ENCODE assay signal across 1 cellular context in the genomic region with DNA sequence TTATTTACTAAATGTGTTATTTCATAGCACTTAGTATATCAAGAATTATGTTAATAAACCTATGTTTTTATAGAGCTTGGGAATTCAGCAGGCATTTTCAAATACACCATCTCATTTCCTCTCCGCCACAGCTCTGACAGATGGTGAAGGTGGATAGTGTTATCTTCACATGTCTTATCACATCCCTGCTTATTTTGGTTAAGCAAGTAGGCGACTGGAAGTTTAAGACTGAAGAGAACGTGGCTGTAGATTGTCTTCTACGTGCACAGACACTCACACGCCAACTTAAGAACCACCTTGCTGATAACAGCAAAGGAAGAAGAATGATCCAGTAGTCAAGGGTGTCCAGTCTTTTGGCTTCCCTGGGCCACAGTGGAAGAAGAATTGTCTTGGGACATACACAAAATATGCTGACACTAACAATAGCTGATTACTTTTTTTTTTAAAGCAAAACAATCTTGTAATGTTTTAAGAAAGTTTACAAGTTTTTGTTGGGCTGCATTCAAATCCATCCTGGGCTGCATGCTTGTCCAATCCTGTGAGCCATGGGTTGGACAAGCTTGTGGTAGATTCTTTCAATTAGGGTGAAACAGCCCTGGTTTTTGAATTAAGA.
TF ChIP-seq lines count a peak whose summit lies in the region.

No MANE protein-coding gene starts in this region.

TF ChIP-seq in K562, 482 proteins besides CTCF, POLR2A, EP300 and RAD21 (continued from another document and continues in another):
- TF ChIP-seq PRMT5 (CRISPR knock-in tag; IDR thresholded peaks at IDR 0.05) (no peak), ZNF77 (CRISPR knock-in tag; IDR thresholded peaks at IDR 0.05) (no peak), TBL1XR1 (IDR thresholded peaks at IDR 0.05; ENCODE audit: low read length in 2 of 2) (no peak), ZNF175 (CRISPR knock-in tag; IDR thresholded peaks at IDR 0.05; ENCODE audit: low read depth) (no peak), ZBTB2 (IDR thresholded peaks at IDR 0.05) (no peak), ZNF695 (CRISPR knock-in tag; IDR thresholded peaks at IDR 0.05) (no peak), NR2C2 (CRISPR knock-in tag; IDR thresholded peaks at IDR 0.05) (no peak), NR2C2 (tag; IDR thresholded peaks at IDR 0.05) (no peak), MAZ (CRISPR knock-in tag; conservative IDR thresholded peaks at IDR 0.05 in 1 of 2, IDR thresholded peaks at IDR 0.05 in 1 of 2) (peak in 1 of 2 experiments; percentile 59; a peak in 2 of 4 replicates), MCM3 (IDR thresholded peaks at IDR 0.05) (no peak), HNRNPUL1 (IDR thresholded peaks at IDR 0.05; ENCODE audit: low read length) (no peak), CBFA2T3 (IDR thresholded peaks at IDR 0.05) (peak; percentile 72), CCAR2 (IDR thresholded peaks at IDR 0.05; ENCODE audit: low read depth, low read length) (no peak), ZNF408 (CRISPR knock-in tag; IDR thresholded peaks at IDR 0.05; ENCODE audit: low read depth) (no peak), E2F3 (CRISPR knock-in tag; IDR thresholded peaks at IDR 0.05) (no peak), ZFX (CRISPR knock-in tag; IDR thresholded peaks at IDR 0.05) (no peak), RBM34 (IDR thresholded peaks at IDR 0.05; ENCODE audit: borderline replicate concordance, insufficient read depth, low read length) (no peak), HIVEP1 (CRISPR knock-in tag; IDR thresholded peaks at IDR 0.05) (no peak), SAFB2 (IDR thresholded peaks at IDR 0.05; ENCODE audit: borderline replicate concordance, low read depth, low read length, severe bottlenecking) (no peak), TOE1 (IDR thresholded peaks at IDR 0.05; ENCODE audit: borderline replicate concordance) (no peak), TOE1 (CRISPR knock-in tag; IDR thresholded peaks at IDR 0.05; ENCODE audit: borderline replicate concordance, low read depth) (no peak), FOXJ3 (CRISPR knock-in tag; IDR thresholded peaks at IDR 0.05) (no peak), USF2 (CRISPR knock-in tag; IDR thresholded peaks at IDR 0.05) (no peak), KLF16 (IDR thresholded peaks at IDR 0.05) (peak; percentile 60), TEAD4 (IDR thresholded peaks at IDR 0.05; ENCODE audit: low read length) (peak; percentile 88), TEAD4 (CRISPR knock-in tag; IDR thresholded peaks at IDR 0.05; ENCODE audit: borderline replicate concordance) (no peak), BCOR (IDR thresholded peaks at IDR 0.05) (no peak), ZNF830 (CRISPR knock-in tag; IDR thresholded peaks at IDR 0.05) (no peak), NCOR1 (IDR thresholded peaks at IDR 0.05) (no peak), ESRRA (IDR thresholded peaks at IDR 0.05; ENCODE audit: borderline replicate concordance, low read depth) (no peak), ARID1B (IDR thresholded peaks at IDR 0.05) (peak; percentile 78), ERF (CRISPR knock-in tag; IDR thresholded peaks at IDR 0.05) (peak; percentile 61; the same call in 1 of the 2 replicates), JUND (IDR thresholded peaks at IDR 0.05; ENCODE audit: borderline replicate concordance, low read depth, low read length) (no peak), JUND (tag; IDR thresholded peaks at IDR 0.05; ENCODE audit: borderline replicate concordance, low read depth, low read length) (no peak; the same call in 2 of the 3 replicates), FOXA3 (CRISPR knock-in tag; conservative IDR thresholded peaks at IDR 0.05 in 1 of 2, IDR thresholded peaks at IDR 0.05 in 1 of 2) (no peak), CAMTA2 (CRISPR knock-in tag; conservative IDR thresholded peaks at IDR 0.05) (no peak), SIN3A (IDR thresholded peaks at IDR 0.05; ENCODE audit: borderline replicate concordance in 2 of 2, control insufficient read depth in 1 of 2, low read depth in 2 of 2, low read length in 2 of 2) (no peak), MEF2A (IDR thresholded peaks at IDR 0.05; ENCODE audit: control insufficient read depth, low read depth, low read length) (no peak), ILF3 (IDR thresholded peaks at IDR 0.05; ENCODE audit: borderline replicate concordance) (no peak), NEUROD1 (IDR thresholded peaks at IDR 0.05; ENCODE audit: borderline replicate concordance, low read depth, low read length, partially characterized antibody) (no peak), KLF10 (CRISPR knock-in tag; IDR thresholded peaks at IDR 0.05) (no peak), IRF9 (tag; IDR thresholded peaks at IDR 0.05) (no peak), ATF1 (CRISPR knock-in tag; IDR thresholded peaks at IDR 0.05) (no peak), ATF1 (tag; IDR thresholded peaks at IDR 0.05) (no peak), ZNF134 (CRISPR knock-in tag; conservative IDR thresholded peaks at IDR 0.05) (peak; percentile 52), ZNF584 (CRISPR knock-in tag; IDR thresholded peaks at IDR 0.05; ENCODE audit: low read depth) (no peak), SAFB (IDR thresholded peaks at IDR 0.05; ENCODE audit: borderline replicate concordance, low read depth, low read length) (no peak), ZNF764 (CRISPR knock-in tag; IDR thresholded peaks at IDR 0.05; ENCODE audit: low read depth) (no peak), MCM2 (IDR thresholded peaks at IDR 0.05; ENCODE audit: low read depth) (no peak), BHLHE40 (IDR thresholded peaks at IDR 0.05; ENCODE audit: low read length) (no peak), SUPT5H (IDR thresholded peaks at IDR 0.05) (no peak), GATA2 (CRISPR knock-in tag; IDR thresholded peaks at IDR 0.05) (no peak), MAFG (tag; conservative IDR thresholded peaks at IDR 0.05) (peak; percentile 72), HDAC8 (tag; IDR thresholded peaks at IDR 0.05) (no peak)
- TF ChIP-seq, protein P1, sequence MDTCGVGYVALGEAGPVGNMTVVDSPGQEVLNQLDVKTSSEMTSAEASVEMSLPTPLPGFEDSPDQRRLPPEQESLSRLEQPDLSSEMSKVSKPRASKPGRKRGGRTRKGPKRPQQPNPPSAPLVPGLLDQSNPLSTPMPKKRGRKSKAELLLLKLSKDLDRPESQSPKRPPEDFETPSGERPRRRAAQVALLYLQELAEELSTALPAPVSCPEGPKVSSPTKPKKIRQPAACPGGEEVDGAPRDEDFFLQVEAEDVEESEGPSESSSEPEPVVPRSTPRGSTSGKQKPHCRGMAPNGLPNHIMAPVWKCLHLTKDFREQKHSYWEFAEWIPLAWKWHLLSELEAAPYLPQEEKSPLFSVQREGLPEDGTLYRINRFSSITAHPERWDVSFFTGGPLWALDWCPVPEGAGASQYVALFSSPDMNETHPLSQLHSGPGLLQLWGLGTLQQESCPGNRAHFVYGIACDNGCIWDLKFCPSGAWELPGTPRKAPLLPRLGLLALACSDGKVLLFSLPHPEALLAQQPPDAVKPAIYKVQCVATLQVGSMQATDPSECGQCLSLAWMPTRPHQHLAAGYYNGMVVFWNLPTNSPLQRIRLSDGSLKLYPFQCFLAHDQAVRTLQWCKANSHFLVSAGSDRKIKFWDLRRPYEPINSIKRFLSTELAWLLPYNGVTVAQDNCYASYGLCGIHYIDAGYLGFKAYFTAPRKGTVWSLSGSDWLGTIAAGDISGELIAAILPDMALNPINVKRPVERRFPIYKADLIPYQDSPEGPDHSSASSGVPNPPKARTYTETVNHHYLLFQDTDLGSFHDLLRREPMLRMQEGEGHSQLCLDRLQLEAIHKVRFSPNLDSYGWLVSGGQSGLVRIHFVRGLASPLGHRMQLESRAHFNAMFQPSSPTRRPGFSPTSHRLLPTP (IDR thresholded peaks at IDR 0.05; ENCODE audit: borderline replicate concordance, extremely low read depth, insufficient read length) = no peak
- TF ChIP-seq, protein P2, sequence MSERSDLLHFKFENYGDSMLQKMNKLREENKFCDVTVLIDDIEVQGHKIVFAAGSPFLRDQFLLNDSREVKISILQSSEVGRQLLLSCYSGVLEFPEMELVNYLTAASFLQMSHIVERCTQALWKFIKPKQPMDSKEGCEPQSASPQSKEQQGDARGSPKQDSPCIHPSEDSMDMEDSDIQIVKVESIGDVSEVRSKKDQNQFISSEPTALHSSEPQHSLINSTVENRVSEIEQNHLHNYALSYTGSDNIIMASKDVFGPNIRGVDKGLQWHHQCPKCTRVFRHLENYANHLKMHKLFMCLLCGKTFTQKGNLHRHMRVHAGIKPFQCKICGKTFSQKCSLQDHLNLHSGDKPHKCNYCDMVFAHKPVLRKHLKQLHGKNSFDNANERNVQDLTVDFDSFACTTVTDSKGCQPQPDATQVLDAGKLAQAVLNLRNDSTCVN (CRISPR knock-in tag; IDR thresholded peaks at IDR 0.05) = no peak
- TF ChIP-seq, protein P3, sequence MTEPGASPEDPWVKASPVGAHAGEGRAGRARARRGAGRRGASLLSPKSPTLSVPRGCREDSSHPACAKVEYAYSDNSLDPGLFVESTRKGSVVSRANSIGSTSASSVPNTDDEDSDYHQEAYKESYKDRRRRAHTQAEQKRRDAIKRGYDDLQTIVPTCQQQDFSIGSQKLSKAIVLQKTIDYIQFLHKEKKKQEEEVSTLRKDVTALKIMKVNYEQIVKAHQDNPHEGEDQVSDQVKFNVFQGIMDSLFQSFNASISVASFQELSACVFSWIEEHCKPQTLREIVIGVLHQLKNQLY (CRISPR knock-in tag; conservative IDR thresholded peaks at IDR 0.05) = no peak
- TF ChIP-seq, protein P4, sequence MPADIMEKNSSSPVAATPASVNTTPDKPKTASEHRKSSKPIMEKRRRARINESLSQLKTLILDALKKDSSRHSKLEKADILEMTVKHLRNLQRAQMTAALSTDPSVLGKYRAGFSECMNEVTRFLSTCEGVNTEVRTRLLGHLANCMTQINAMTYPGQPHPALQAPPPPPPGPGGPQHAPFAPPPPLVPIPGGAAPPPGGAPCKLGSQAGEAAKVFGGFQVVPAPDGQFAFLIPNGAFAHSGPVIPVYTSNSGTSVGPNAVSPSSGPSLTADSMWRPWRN (IDR thresholded peaks at IDR 0.05; ENCODE audit: low read depth) = 0 out of 2 replicates have a peak, but pooled peaks have one; percentile 36
- TF ChIP-seq, protein P5, sequence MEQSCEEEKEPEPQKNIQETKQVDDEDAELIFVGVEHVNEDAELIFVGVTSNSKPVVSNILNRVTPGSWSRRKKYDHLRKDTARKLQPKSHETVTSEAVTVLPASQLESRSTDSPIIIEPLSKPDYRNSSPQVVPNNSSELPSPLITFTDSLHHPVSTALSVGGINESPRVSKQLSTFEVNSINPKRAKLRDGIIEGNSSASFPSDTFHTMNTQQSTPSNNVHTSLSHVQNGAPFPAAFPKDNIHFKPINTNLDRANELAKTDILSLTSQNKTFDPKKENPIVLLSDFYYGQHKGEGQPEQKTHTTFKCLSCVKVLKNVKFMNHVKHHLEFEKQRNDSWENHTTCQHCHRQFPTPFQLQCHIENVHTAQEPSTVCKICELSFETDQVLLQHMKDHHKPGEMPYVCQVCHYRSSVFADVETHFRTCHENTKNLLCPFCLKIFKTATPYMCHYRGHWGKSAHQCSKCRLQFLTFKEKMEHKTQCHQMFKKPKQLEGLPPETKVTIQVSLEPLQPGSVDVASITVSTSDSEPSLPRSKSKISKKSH (CRISPR knock-in tag; IDR thresholded peaks at IDR 0.05) = no peak
- TF ChIP-seq, protein P6, sequence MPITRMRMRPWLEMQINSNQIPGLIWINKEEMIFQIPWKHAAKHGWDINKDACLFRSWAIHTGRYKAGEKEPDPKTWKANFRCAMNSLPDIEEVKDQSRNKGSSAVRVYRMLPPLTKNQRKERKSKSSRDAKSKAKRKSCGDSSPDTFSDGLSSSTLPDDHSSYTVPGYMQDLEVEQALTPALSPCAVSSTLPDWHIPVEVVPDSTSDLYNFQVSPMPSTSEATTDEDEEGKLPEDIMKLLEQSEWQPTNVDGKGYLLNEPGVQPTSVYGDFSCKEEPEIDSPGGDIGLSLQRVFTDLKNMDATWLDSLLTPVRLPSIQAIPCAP (CRISPR knock-in tag; IDR thresholded peaks at IDR 0.05; ENCODE audit: borderline replicate concordance) = no peak
- TF ChIP-seq, protein P7, sequence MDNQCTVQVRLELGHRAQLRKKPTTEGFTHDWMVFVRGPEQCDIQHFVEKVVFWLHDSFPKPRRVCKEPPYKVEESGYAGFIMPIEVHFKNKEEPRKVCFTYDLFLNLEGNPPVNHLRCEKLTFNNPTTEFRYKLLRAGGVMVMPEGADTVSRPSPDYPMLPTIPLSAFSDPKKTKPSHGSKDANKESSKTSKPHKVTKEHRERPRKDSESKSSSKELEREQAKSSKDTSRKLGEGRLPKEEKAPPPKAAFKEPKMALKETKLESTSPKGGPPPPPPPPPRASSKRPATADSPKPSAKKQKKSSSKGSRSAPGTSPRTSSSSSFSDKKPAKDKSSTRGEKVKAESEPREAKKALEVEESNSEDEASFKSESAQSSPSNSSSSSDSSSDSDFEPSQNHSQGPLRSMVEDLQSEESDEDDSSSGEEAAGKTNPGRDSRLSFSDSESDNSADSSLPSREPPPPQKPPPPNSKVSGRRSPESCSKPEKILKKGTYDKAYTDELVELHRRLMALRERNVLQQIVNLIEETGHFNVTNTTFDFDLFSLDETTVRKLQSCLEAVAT (IDR thresholded peaks at IDR 0.05) = no peak
